In the genomic region with DNA sequence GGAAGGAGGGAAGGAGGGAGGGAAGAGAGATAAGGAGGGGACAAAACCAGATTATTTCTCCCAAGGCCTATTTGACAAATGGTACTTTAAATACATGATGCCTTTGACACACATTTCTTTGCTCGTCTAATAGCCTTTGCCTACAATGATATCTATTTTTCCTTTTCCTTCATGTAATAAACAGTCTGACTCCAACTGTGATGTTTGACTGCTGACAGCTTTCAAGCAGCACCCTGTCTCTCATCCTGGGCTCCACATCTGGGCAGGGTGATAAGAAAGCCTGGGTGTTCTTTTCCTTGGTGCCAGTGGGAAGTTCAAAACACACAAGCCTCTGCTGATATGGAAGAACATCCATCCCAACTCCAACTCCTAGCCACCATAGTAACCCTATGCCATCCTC, we compare ENCODE assay signal across 2 cellular contexts.
TF ChIP-seq lines count a peak whose summit lies in the region.

No MANE protein-coding gene starts in this region.

TF ChIP-seq in HepG2, 621 proteins besides CTCF, POLR2A, EP300 and RAD21 (continued from another document):
- TF ChIP-seq AKNA (CRISPR knock-in tag; IDR thresholded peaks at IDR 0.05; ENCODE audit: borderline replicate concordance), result no peak

TF ChIP-seq in neural cell, 6 proteins besides CTCF, POLR2A, EP300 and RAD21 (continued from another document):
- TF ChIP-seq REST (IDR thresholded peaks at IDR 0.05; ENCODE audit: borderline replicate concordance) (no peak), TAF1 (IDR thresholded peaks at IDR 0.05; ENCODE audit: low read depth) (no peak), EZH2 (IDR thresholded peaks at IDR 0.05; ENCODE audit: borderline replicate concordance, insufficient read depth, low read length, poor library complexity, severe bottlenecking) (no peak)
